11 cellular contexts compared by ENCODE assay signal in genomic region chr6:124755321-124755720, GRCh38.
"Had no signal": no experiment of that assay in that cellular context is flagged by ENCODE, and none has a peak within 500 bp of the region (broad histone marks: within the 10 kb centered on the region; RNA-seq: fewer than 3 reads in every experiment).

No MANE protein-coding gene starts in this region.

- H3K9me3 ChIP-seq: HAP-1 had no signal

- H3K4me3 ChIP-seq: GM23248, GM23338, HAP-1 had no signal

- H3K4me2 ChIP-seq: GM23338 had no signal

- DNase-seq: GM23248, GOT3, H7, H9, HCEC 1CT, HFFc6 had no signal

- H3K27ac ChIP-seq: GM23248 had no signal

- H3K9ac ChIP-seq: GM23248 had no signal

- H2AFZ ChIP-seq: GM23248, GM23338 had no signal

- H3K36me3 ChIP-seq: HAP-1 had no signal

- FAIRE-seq: H1, H54 had no signal

- ATAC-seq: GM23338, HCT116 had no signal
